8 cellular contexts compared by ENCODE assay signal in the genomic region with DNA sequence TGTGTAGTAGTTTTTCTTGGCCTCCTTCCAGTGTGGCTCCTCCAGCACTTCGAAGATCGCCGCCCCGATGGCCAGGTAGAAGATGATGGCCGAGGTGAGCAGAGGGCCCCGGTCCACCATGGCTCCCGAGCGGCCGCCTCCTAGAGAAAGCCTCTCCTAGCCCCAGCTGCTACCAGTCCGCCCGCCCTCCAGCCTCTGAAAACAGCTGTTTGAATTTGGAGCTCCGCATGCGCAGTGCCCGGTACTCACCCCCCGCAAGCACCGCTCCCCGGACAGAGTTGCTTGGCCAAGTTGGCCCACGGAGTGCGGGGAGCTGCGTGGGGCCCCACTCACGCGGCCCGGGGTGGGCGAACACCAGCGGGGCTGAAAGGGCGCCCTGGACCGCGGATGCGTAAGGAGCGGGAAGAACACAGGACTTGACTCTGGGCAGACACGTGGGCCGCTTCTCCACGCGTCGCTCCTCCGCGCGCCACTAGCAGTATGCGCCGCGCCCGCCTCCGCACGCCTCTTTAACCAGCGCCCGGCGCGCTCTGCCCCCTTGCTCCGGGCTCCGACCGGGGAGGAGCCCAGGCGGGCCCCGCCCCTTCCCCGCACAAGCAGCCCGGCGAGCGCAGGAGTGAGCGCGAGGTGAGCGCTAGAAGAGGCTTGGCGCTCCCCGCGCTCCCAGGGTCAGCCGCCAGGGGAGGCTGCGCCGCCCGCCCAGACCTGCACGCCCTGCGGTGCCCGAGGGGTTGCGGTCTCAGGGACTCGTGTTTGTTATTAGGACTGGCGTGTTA. TPM values are rescaled to one million over a fixed set of nuclear protein-coding genes. Genes with fewer than 3 reads are reported as not detected.
DNase-seq lines count a peak whose midpoint lies in the region; TF ChIP-seq lines count a peak whose summit lies in the region.

A gene with protein sequence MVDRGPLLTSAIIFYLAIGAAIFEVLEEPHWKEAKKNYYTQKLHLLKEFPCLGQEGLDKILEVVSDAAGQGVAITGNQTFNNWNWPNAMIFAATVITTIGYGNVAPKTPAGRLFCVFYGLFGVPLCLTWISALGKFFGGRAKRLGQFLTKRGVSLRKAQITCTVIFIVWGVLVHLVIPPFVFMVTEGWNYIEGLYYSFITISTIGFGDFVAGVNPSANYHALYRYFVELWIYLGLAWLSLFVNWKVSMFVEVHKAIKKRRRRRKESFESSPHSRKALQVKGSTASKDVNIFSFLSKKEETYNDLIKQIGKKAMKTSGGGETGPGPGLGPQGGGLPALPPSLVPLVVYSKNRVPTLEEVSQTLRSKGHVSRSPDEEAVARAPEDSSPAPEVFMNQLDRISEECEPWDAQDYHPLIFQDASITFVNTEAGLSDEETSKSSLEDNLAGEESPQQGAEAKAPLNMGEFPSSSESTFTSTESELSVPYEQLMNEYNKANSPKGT (minus strand): TSS at position 484 of the 776 bp plus-strand sequence. CDS start 364 bp downstream, at position 120.

- TF ChIP-seq CTCF in VCaP (conservative IDR thresholded peaks at IDR 0.05), result peak; percentile 83
- no peak for TF ChIP-seq CTCF in cardiac fibroblast (IDR thresholded peaks at IDR 0.05; ENCODE audit: low read depth, low read length)

- peak within 1 kb of the TSS; percentile 52; the same call in 1 of the 2 replicates for H3K27ac ChIP-seq in VCaP

- peaks cover 2% of the 10 kb centered on the region; the same call in 1 of the 2 replicates for H3K27me3 ChIP-seq in H7 (ENCODE audit: control insufficient read depth, insufficient read depth, low read length)

- peak within 1 kb of the TSS; percentile 75 for H3K4me3 ChIP-seq in H7 (ENCODE audit: insufficient read depth, low read depth, low read length)
- peak within 1 kb of the TSS; percentile 14 to 35 for H3K4me3 ChIP-seq in cardiac fibroblast (replicated peaks in 1 of 2; ENCODE audit: low read depth in 2 of 2, low read length in 2 of 2)

- DNase-seq in DMS53 (lab: John Stamatoyannopoulos, UW) (peak; percentile 97), H7 (peak; percentile 98), NCI-H1417 (lab: John Stamatoyannopoulos, UW) (peak; percentile 72 to 91 (median 86)), cardiac fibroblast (ENCODE audit: low read depth in 2 of 2) (peak; percentile 3 to 38), left kidney (ENCODE audit: low read depth, low spot score) (peak; percentile 95), dedifferentiated amniotic fluid mesenchymal stem cell (ENCODE audit: extremely low spot score) (no peak)
- peak; percentile 81 to 90 for DNase-seq in stimulated activated CD4-positive, alpha-beta T cell treated with anti-CD3 and anti-CD28 coated beads, Interleukin-2, amount 100 ng/mL, for 24 hours

- H3K36me3 ChIP-seq in H7 (replicated peaks; ENCODE audit: control insufficient read depth, insufficient read depth, low read length), result no peaks in the 10 kb centered on the region

RNA-seq across cellular contexts. Expression of the gene that starts here (rescaled TPM):
- 23.8 and 30.1 TPM in 2 replicates for total RNA-seq in H7 (2014; rRNA removed; shearing (Covaris generic))
